Comparison of ENCODE assay signal across 5 cellular contexts in the genomic region with DNA sequence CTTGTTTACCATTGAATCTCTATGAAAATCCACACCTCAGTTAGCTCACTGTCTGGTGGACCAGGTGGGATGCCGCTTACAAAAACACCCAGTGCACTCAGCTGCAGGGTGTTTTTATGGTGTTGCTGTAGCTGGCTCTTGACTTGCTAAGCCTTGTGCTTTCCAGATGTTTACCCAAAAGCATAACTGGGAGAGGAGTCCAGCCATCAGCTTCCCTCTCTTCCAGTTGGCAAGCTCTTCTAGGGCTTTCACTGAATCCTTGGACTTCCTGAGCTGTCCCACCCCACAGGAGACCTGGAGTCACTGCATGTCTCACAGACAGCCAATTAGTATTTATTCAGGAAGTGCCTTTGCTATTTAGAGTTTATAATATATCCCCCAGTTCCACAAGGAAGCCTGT.
"Had no signal": no experiment of that assay in that cellular context is flagged by ENCODE, and none has a peak within 500 bp of the region (broad histone marks: within the 10 kb centered on the region; RNA-seq: fewer than 3 reads in every experiment).

No MANE protein-coding gene starts in this region.

- H3K4me3 ChIP-seq: K562 had no signal

- ATAC-seq: HepG2, K562 had no signal

- H3K27ac ChIP-seq: HL-60 had no signal

- DNase-seq: IMR-90, KBM-7 had no signal
